Comparison of ENCODE assay signal across 15 cellular contexts in genomic region chr12:47950856-47951468, GRCh38. TPM values are rescaled to one million over a fixed set of nuclear protein-coding genes. Genes with fewer than 3 reads are reported as not detected.
"Had no signal": no experiment of that assay in that cellular context is flagged by ENCODE, and none has a peak within 500 bp of the region (broad histone marks: within the 10 kb centered on the region; RNA-seq: fewer than 3 reads in every experiment).

No MANE protein-coding gene starts in this region.

- H3K4me3 ChIP-seq: body of pancreas, gastroesophageal sphincter had no signal

- H3K9me3 ChIP-seq: body of pancreas, gastroesophageal sphincter had no signal

- H3K36me3 ChIP-seq: gastroesophageal sphincter had no signal

- H3K27ac ChIP-seq: body of pancreas, gastroesophageal sphincter had no signal

- ATAC-seq: body of pancreas, gastroesophageal sphincter, right cardiac atrium had no signal

- H3K27me3 ChIP-seq: body of pancreas, gastroesophageal sphincter had no signal

- DNase-seq: activated CD4-positive, alpha-beta T cell treated with anti-CD3 and anti-CD28 coated beads, Interleukin-2, amount 10 ng/mL, durations not matched to agents 7 days and 5 days; activated CD4-positive, CD25-positive, alpha-beta regulatory T cell; activated naive CD8-positive, alpha-beta T cell treated with anti-CD3 and anti-CD28 coated beads for 36 hours; amygdala; body of pancreas; effector memory CD4-positive, alpha-beta T cell; mesendoderm; nucleus accumbens; right cardiac atrium; small intestine; stimulated activated CD4-positive, alpha-beta T cell treated with anti-CD3 and anti-CD28 coated beads, Interleukin-4, amount 100 ng/mL, for 4 hours; stimulated activated CD8-positive, alpha-beta memory T cell treated with anti-CD3 and anti-CD28 coated beads, Interleukin-4, amount 100 ng/mL, for 48 hours; stimulated activated naive CD4-positive, alpha-beta T cell treated with Interleukin-2 at 50 U/mL for 16 hours had no signal

RNA-seq across cellular contexts. Expression of gene COL2A1, which starts 53.3 kb away (rescaled TPM):
- total RNA-seq: activated CD4-positive, alpha-beta T cell treated with anti-CD3 and anti-CD28 coated beads, Interleukin-2, amount 10 ng/mL, durations not matched to agents 7 days and 5 days; body of pancreas; gastroesophageal sphincter; posterior vena cava; right cardiac atrium had no signal
